ENCODE assay signal across 10 cellular contexts in the genomic region with DNA sequence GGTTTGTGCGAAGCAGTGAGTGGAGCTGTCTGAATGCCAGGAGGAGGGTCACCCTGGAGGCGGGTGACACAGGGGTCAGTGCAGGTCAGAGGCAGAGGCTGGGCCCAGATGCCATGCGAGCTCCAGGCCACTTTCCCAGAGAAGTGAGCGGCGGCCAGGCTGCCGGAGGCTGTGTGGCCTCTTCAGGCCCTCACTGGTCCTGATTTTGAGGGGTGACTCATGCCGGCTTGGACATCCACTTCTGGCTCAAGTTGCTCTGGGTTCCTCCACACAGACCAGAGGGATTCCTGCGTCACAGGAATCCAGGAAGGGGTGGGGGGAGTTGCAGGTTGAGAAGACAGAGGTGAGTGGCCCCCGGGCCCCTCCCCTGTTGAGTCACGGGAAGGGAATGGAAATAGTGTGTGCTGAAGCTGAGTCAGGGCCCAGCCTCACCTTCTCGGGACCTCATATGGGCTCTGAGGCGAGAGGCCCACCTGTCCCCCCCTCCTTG. TPM values are rescaled to one million over a fixed set of nuclear protein-coding genes. Genes with fewer than 3 reads are reported as not detected.
DNase-seq lines count a peak whose midpoint lies in the region; ATAC-seq, FAIRE-seq and TF ChIP-seq lines count a peak whose summit lies in the region.
"Not testable (repeated sequence)": the region's sequence is repeated elsewhere in the genome, so short reads cannot be mapped to it uniquely, and the experiment has no call there.
"Had no signal": no experiment of that assay in that cellular context is flagged by ENCODE, and none has a peak within 500 bp of the region (broad histone marks: within the 10 kb centered on the region; RNA-seq: fewer than 3 reads in every experiment).

No MANE protein-coding gene starts in this region.

- TF ChIP-seq POLR2A in gastroesophageal sphincter (IDR thresholded peaks at IDR 0.05); sigmoid colon (IDR thresholded peaks at IDR 0.05): not testable (repeated sequence)

- not testable (repeated sequence) for H3K9me1 ChIP-seq in keratinocyte (ENCODE audit: control insufficient read depth, extremely low read depth, insufficient read depth, low read length)

- TF ChIP-seq CTCF in Panc1 (IDR thresholded peaks at IDR 0.05); gastroesophageal sphincter (IDR thresholded peaks at IDR 0.05); keratinocyte (optimal IDR thresholded peaks at IDR 0.05 in 1 of 3, IDR thresholded peaks at IDR 0.05 in 1 of 3, conservative IDR thresholded peaks at IDR 0.05 in 1 of 3; ENCODE audit: extremely low read depth in 1 of 3, insufficient read depth in 2 of 3, low read length in 3 of 3); lung (IDR thresholded peaks at IDR 0.05; ENCODE audit: control extremely low read depth, extremely low read depth); sigmoid colon (IDR thresholded peaks at IDR 0.05): not testable (repeated sequence)

- H3K27me3 ChIP-seq in GM23248 (replicated peaks; ENCODE audit: insufficient read depth); Panc1 (ENCODE audit: control insufficient read depth, insufficient read depth, low read length); gastroesophageal sphincter; keratinocyte (ENCODE audit: control insufficient read depth, extremely low read depth, insufficient read depth, low read length); lung (ENCODE audit: control insufficient read depth, insufficient read depth); sigmoid colon; aorta (ENCODE audit: control insufficient read depth in 1 of 2, insufficient read depth in 2 of 2, low read length in 1 of 2): not testable (repeated sequence)

- ATAC-seq in Panc1 (peak; percentile 88), gastroesophageal sphincter (peak; percentile 64), lung (ENCODE audit: insufficient read depth, low FRiP score) (peak; percentile 85), aorta (ENCODE audit: low FRiP score) (peak; percentile 88)
- ATAC-seq in activated naive CD8-positive, alpha-beta T cell treated with anti-CD3 and anti-CD28 coated beads, Interleukin-2, amount 50 U/mL, for 24 hours, result peak; percentile 55

- intact Hi-C loops in Panc1 (cut with micrococcal nuclease; ENCODE audit: unreplicated experiment); sigmoid colon (cut with DNase I); aorta (cut with DNase I): not testable (repeated sequence)

- not testable (repeated sequence) for H3K27me3 Mint-ChIP-seq in activated naive CD8-positive, alpha-beta T cell treated with anti-CD3 and anti-CD28 coated beads, Interleukin-2, amount 50 U/mL, for 24 hours

- not testable (repeated sequence) for H3K4me3 ChIP-seq in GM23248; Panc1 (ENCODE audit: low read depth in 2 of 2, low read length in 2 of 2); gastroesophageal sphincter; keratinocyte (ENCODE audit: control insufficient read depth in 2 of 3, extremely low read depth in 1 of 3, insufficient read depth in 2 of 3, low read depth in 1 of 3, low read length in 3 of 3); lung; sigmoid colon; aorta (ENCODE audit: low read length in 2 of 2)

- peaks cover 14% of the 10 kb centered on the region for H3F3A ChIP-seq in GM23248 (ENCODE audit: insufficient read depth)

- H3K4me1 ChIP-seq in GM23248 (ENCODE audit: insufficient read depth), result peaks cover 12% of the 10 kb centered on the region
- H3K4me1 ChIP-seq in Panc1 (ENCODE audit: control insufficient read depth, insufficient read depth, low read length); gastroesophageal sphincter; lung (ENCODE audit: control insufficient read depth in 2 of 2, insufficient read depth in 2 of 2, low read length in 2 of 2); sigmoid colon; aorta (ENCODE audit: control insufficient read depth in 1 of 2, insufficient read depth in 2 of 2, low read length in 2 of 2): not testable (repeated sequence)
- H3K4me1 ChIP-seq in keratinocyte (ENCODE audit: control insufficient read depth, extremely low read depth, insufficient read depth, low read length), result peaks cover 19% of the 10 kb centered on the region

- H3K9me3 Mint-ChIP-seq in activated naive CD8-positive, alpha-beta T cell treated with anti-CD3 and anti-CD28 coated beads, Interleukin-2, amount 50 U/mL, for 24 hours, result not testable (repeated sequence)

- not testable (repeated sequence) for H3K9ac ChIP-seq in GM23248; keratinocyte (ENCODE audit: control insufficient read depth, extremely low read depth, insufficient read depth, low read length)

- not testable (repeated sequence) for H3K4me1 Mint-ChIP-seq in activated naive CD8-positive, alpha-beta T cell treated with anti-CD3 and anti-CD28 coated beads, Interleukin-2, amount 50 U/mL, for 24 hours

- in situ Hi-C loops in GM23248 (cut with MboI); Panc1 (cut with HindIII; ENCODE audit: low pct_unique_long_range_greater_than_20kb, low sequenced_read_pairs): not testable (repeated sequence)

- H3K4me2 ChIP-seq in GM23248 (ENCODE audit: unreplicated experiment), result not testable (repeated sequence)
- peak overlapping the region; percentile 35 for H3K4me2 ChIP-seq in keratinocyte (ENCODE audit: control insufficient read depth, extremely low read depth, insufficient read depth, low read depth, low read length)

- not testable (repeated sequence) for H3K27ac Mint-ChIP-seq in activated naive CD8-positive, alpha-beta T cell treated with anti-CD3 and anti-CD28 coated beads, Interleukin-2, amount 50 U/mL, for 24 hours

- not testable (repeated sequence) for H3K36me3 ChIP-seq in GM23248 (ENCODE audit: low read depth); Panc1 (ENCODE audit: control insufficient read depth, insufficient read depth, low read length); gastroesophageal sphincter; keratinocyte (ENCODE audit: control insufficient read depth in 2 of 2, extremely low read depth in 1 of 2, insufficient read depth in 2 of 2, low read length in 2 of 2); lung (ENCODE audit: control insufficient read depth in 2 of 2, insufficient read depth in 2 of 2, low read length in 2 of 2); sigmoid colon; aorta (ENCODE audit: control insufficient read depth in 1 of 2, insufficient read depth in 2 of 2, low read length in 1 of 2)

- not testable (repeated sequence) for FAIRE-seq in keratinocyte (lab: Jason Lieb, UNC)

- not testable (repeated sequence) for BruUV-seq in Panc1 (replicated peaks; lab: Mats Ljungman, UMichigan)

- 0% methylated on average over 4 to 5 of the region's 12 CpGs for WGBS in GM23248 (ENCODE audit: low coverage in 1 of 2, low lambda C conversion rate in 2 of 2, missing lambda C conversion rate in 2 of 2), 2 experiments
- WGBS in gastroesophageal sphincter (ENCODE audit: low coverage in 1 of 2), 2 donors, result no CpG with 5 or more reads among the region's 12 CpGs
- WGBS in lung, 2 donors, result 33 to 66% methylated on average over 5 of the region's 12 CpGs
- 16 to 58% methylated on average over 5 of the region's 12 CpGs for WGBS in sigmoid colon, 2 donors
- 19 to 33% methylated on average over 4 to 5 of the region's 12 CpGs for WGBS in aorta, 2 donors

- not testable (repeated sequence) for H3K9me2 ChIP-seq in GM23248 (ENCODE audit: insufficient read depth)

- not testable (repeated sequence) for TF ChIP-seq EP300 in gastroesophageal sphincter (IDR thresholded peaks at IDR 0.05); sigmoid colon (IDR thresholded peaks at IDR 0.05)

- not testable (repeated sequence) for H3K36me3 Mint-ChIP-seq in activated naive CD8-positive, alpha-beta T cell treated with anti-CD3 and anti-CD28 coated beads, Interleukin-2, amount 50 U/mL, for 24 hours (ENCODE audit: low read depth)

- DNase-seq in GM23248; Panc1 (ENCODE audit: low read depth, low spot score); activated naive CD8-positive, alpha-beta T cell treated with anti-CD3 and anti-CD28 coated beads, Interleukin-2, amount 50 U/mL, for 24 hours; keratinocyte (ENCODE audit: low read depth, low spot score): not testable (repeated sequence)
- DNase-seq in lung (ENCODE audit: low spot score), result peak; percentile 71
- DNase-seq in sigmoid colon, result peak; percentile 44
- DNase-seq in aorta, result peak in 1 of 2 donors; percentile 82

- H4K20me1 ChIP-seq in GM23248 (ENCODE audit: insufficient read depth); keratinocyte (ENCODE audit: control insufficient read depth, extremely low read depth, insufficient read depth, low read length): not testable (repeated sequence)

- H3K79me2 ChIP-seq in GM23248 (ENCODE audit: insufficient read depth); keratinocyte (ENCODE audit: control insufficient read depth, insufficient read depth, low read length): not testable (repeated sequence)

- H3K27ac ChIP-seq in GM23248 (peak overlapping the region; percentile 45; the same call in 1 of the 2 replicates), keratinocyte (ENCODE audit: control insufficient read depth, insufficient read depth, low read length) (peak overlapping the region; percentile 66)
- not testable (repeated sequence) for H3K27ac ChIP-seq in Panc1 (ENCODE audit: low read length); gastroesophageal sphincter; lung (ENCODE audit: low read depth in 1 of 2, low read length in 1 of 2); sigmoid colon; aorta (ENCODE audit: low read depth in 1 of 2, low read length in 2 of 2)

- POLR2A ChIA-PET in Panc1 (lab: Charles Lee), result not testable (repeated sequence)

- H3K9me3 ChIP-seq in GM23248 (ENCODE audit: low read depth); Panc1 (ENCODE audit: control insufficient read depth, insufficient read depth, low read depth, low read length); gastroesophageal sphincter; keratinocyte (ENCODE audit: control insufficient read depth, low read depth, low read length); lung (ENCODE audit: control insufficient read depth in 2 of 2, insufficient read depth in 1 of 2, low read length in 1 of 2); sigmoid colon; aorta (ENCODE audit: control insufficient read depth, low read length): not testable (repeated sequence)

- dilution Hi-C loops in keratinocyte (cut with MboI; ENCODE audit: extremely low pct_ligation_motif_present, low sequenced_read_pairs), result not testable (repeated sequence)

- H3K4me3 Mint-ChIP-seq in activated naive CD8-positive, alpha-beta T cell treated with anti-CD3 and anti-CD28 coated beads, Interleukin-2, amount 50 U/mL, for 24 hours, result not testable (repeated sequence)

- not testable (repeated sequence) for H2AFZ ChIP-seq in GM23248; keratinocyte (ENCODE audit: control insufficient read depth, low read length)

- CTCF ChIA-PET in Panc1 (lab: Charles Lee), result not testable (repeated sequence)

RNA-seq across cellular contexts. Expression of gene MPRIP, which starts 31.7 kb away (rescaled TPM):
- total RNA-seq in GM23248 (2014; rRNA removed; shearing (Covaris generic)), result 292 TPM in 2 replicates
- 68.4 and 73.5 TPM in 2 replicates for polyA plus RNA-seq in GM23248 (2016; fragmentation: Nextera tagmentation; extraction: Ambion mirVana)
- 155 TPM for total RNA-seq in Panc1 (2021; ENCODE audit: unreplicated experiment)
- 100 TPM for polyA plus RNA-seq in Panc1 (2012; ENCODE audit: insufficient read length)
- total RNA-seq in gastroesophageal sphincter, result 100 to 1,000 TPM; 113 to 233 (median 155) TPM
- 76.4 to 113 TPM (median 93.2 TPM) in 3 replicates for polyA plus RNA-seq in keratinocyte
- polyA plus RNA-seq in keratinocyte (2011; ENCODE audit: low read depth), result 241 TPM
- 61.6 and 75.3 TPM in 2 replicates for polyA plus RNA-seq in keratinocyte (2011; cell fraction: cytosol; rRNA removed)
- 160 and 188 TPM in 2 replicates for polyA plus RNA-seq in keratinocyte (2011; cell fraction: nucleus; rRNA removed)
- 132 and 155 TPM in 2 replicates for polyA plus RNA-seq in keratinocyte (2012; ENCODE audit: low replicate concordance)
- polyA minus RNA-seq in keratinocyte, result 188 to 396 TPM (median 205 TPM) in 3 replicates
- 102 TPM for polyA minus RNA-seq in keratinocyte (2011; cell fraction: cytosol; rRNA and poly(A)+ RNA removed)
- 123 and 162 TPM in 2 replicates for polyA minus RNA-seq in keratinocyte (2011; cell fraction: nucleus; rRNA and poly(A)+ RNA removed)
- 100 to 1,000 TPM; 181 to 342 TPM for total RNA-seq in lung
- 100 to 1,000 TPM; 121 to 168 TPM for polyA plus RNA-seq in lung
- total RNA-seq in sigmoid colon, result 100 to 1,000 TPM in 1 of 4 donors, 10 to 100 TPM in 3; 59.6 to 101 (median 80.4) TPM
- 100 to 1,000 TPM in 1 of 3 donors, 10 to 100 TPM in 2; 43.2 to 113 (median 67.9) TPM for polyA plus RNA-seq in sigmoid colon
- 100 to 1,000 TPM; 361 to 519 TPM for total RNA-seq in aorta
- 100 to 1,000 TPM in 1 of 2 donors, 10 to 100 TPM in 1; 97.8 to 241 TPM for polyA plus RNA-seq in aorta

RNA-seq across cellular contexts. Expression of gene TNFRSF13B, which starts 38.7 kb away (rescaled TPM):
- not detected in 2 replicates for total RNA-seq in GM23248 (2014; rRNA removed; shearing (Covaris generic))
- polyA plus RNA-seq in GM23248 (2016; fragmentation: Nextera tagmentation; extraction: Ambion mirVana) (not detected in 2 replicates), keratinocyte (0.09 TPM in 1 of 3 replicates, not detected in the others), lung (1 to 10 TPM in 1 of 2 donors, under 1 TPM in 1; 0.08 to 1.4 TPM), sigmoid colon (10 to 100 TPM in 1 of 3 donors, not detected in 2; 15.2 TPM), aorta (not detected)
- total RNA-seq in Panc1 (2021; ENCODE audit: unreplicated experiment) (not detected), gastroesophageal sphincter (under 1 TPM in 1 of 4 donors, not detected in 3; 0.81 TPM), lung (under 1 TPM; 0.34 to 0.61 TPM), sigmoid colon (not detected), aorta (not detected)
- polyA plus RNA-seq in Panc1 (2012; ENCODE audit: insufficient read length), result not detected
- not detected for polyA plus RNA-seq in keratinocyte (2011; ENCODE audit: low read depth)
- polyA plus RNA-seq in keratinocyte (2011; cell fraction: cytosol; rRNA removed), result not detected in 2 replicates
- polyA plus RNA-seq in keratinocyte (2011; cell fraction: nucleus; rRNA removed), result not detected in 2 replicates
- polyA plus RNA-seq in keratinocyte (2012; ENCODE audit: low replicate concordance), result not detected in 2 replicates
- polyA minus RNA-seq in keratinocyte, result not detected in 3 replicates
- polyA minus RNA-seq in keratinocyte (2011; cell fraction: cytosol; rRNA and poly(A)+ RNA removed), result not detected
- polyA minus RNA-seq in keratinocyte (2011; cell fraction: nucleus; rRNA and poly(A)+ RNA removed), result not detected in 2 replicates
- total RNA-seq: CD8-positive, alpha-beta T cell; LHCN-M2 had no signal
